ENCODE assay signal across 8 cellular contexts in the genomic region with DNA sequence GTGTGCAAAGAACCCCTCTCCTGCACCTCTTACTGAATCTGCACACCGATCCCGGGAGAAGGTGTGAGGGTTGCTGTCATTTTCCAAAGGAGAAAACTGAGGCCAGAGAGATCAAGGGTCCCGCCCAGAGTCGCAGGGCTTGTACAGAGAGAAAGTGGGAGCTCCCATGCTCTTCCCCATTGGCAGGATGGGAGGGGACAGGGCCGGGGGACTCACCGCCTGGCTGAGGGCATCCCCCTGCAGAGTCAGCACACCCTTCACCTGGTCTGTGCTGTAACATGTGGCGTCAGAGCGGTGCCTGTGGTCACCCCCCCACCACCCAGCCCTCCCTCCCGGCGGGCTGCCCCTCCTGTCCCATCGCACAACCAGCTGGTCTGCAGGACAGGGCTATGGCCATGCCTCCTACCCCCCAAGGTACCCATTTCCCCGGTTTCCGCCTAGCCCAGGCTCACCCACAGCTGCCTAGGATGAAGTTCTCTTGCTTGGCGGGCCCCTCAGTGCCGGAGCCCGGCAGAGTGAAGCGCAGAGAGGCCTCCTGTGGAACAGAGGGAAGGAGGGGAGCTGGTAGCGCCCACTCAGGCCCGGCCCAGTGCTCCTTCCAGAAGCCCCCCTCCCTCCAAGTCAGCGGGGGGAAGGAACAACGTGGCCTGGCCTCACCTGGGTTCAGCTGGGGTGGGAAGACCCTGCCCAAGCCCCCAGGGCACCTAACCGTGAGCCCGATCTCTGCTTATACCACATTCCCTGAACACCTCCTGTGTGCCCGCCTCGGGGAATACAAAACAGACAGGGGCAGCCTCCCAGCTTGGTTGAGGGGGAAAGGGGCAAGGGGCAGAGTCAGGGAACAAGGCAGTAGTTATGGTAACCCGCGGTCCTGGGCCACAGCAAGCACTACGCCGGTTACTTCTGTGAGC. TPM values are rescaled to one million over a fixed set of nuclear protein-coding genes. Genes with fewer than 3 reads are reported as not detected.
DNase-seq lines count a peak whose midpoint lies in the region; ATAC-seq, FAIRE-seq and TF ChIP-seq lines count a peak whose summit lies in the region.

No MANE protein-coding gene starts in this region.

- no peaks in the 10 kb centered on the region for H3K9me3 ChIP-seq in astrocyte (ENCODE audit: insufficient read depth, low read depth, low read length)
- no peaks in the 10 kb centered on the region for H3K9me3 ChIP-seq in thymus (ENCODE audit: control insufficient read depth)

- H3K27ac ChIP-seq in astrocyte (ENCODE audit: low read depth, low read length) (no peak overlapping the region), thymus (ENCODE audit: low read depth) (peak overlapping the region; percentile 87)

- no peaks in the 10 kb centered on the region for H3K79me2 ChIP-seq in astrocyte (ENCODE audit: insufficient read depth, low read length)

- no peak for ATAC-seq in HG03520 (IDR thresholded peaks at IDR 0.05; ENCODE audit: unreplicated experiment)

- peaks cover 10% of the 10 kb centered on the region for H3K4me1 ChIP-seq in astrocyte (ENCODE audit: insufficient read depth, low read length)
- H3K4me1 ChIP-seq in thymus (ENCODE audit: control insufficient read depth, insufficient read depth, low read length) = peaks cover 7% of the 10 kb centered on the region

- H3K9ac ChIP-seq in astrocyte (ENCODE audit: low read length) = peak overlapping the region; percentile 76

- no peak for TF ChIP-seq CTCF in astrocyte (IDR thresholded peaks at IDR 0.05; ENCODE audit: insufficient read depth, low read depth, low read length)

- no peaks in the 10 kb centered on the region for H3K9me3 Mint-ChIP-seq in activated CD4-positive, alpha-beta T cell treated with anti-CD3 and anti-CD28 coated beads, Interleukin-2, amount 10 ng/mL, durations not matched to agents 24 days and 14 days
- H3K9me3 Mint-ChIP-seq in astrocyte (ENCODE audit: unreplicated experiment) = no peaks in the 10 kb centered on the region

- H3K27me3 Mint-ChIP-seq in activated CD4-positive, alpha-beta T cell treated with anti-CD3 and anti-CD28 coated beads, Interleukin-2, amount 10 ng/mL, durations not matched to agents 24 days and 14 days = no peaks in the 10 kb centered on the region
- no peaks in the 10 kb centered on the region for H3K27me3 Mint-ChIP-seq in astrocyte (ENCODE audit: low read depth, unreplicated experiment)

- peaks cover 7% of the 10 kb centered on the region for H3K4me1 Mint-ChIP-seq in activated CD4-positive, alpha-beta T cell treated with anti-CD3 and anti-CD28 coated beads, Interleukin-2, amount 10 ng/mL, durations not matched to agents 24 days and 14 days
- H3K4me1 Mint-ChIP-seq in astrocyte (ENCODE audit: low read depth, unreplicated experiment) = peaks cover 17% of the 10 kb centered on the region

- peaks cover 16% of the 10 kb centered on the region for H4K20me1 ChIP-seq in astrocyte (ENCODE audit: insufficient read depth, low read length)

- peak overlapping the region; percentile 83 for H3K4me3 Mint-ChIP-seq in activated CD4-positive, alpha-beta T cell treated with anti-CD3 and anti-CD28 coated beads, Interleukin-2, amount 10 ng/mL, durations not matched to agents 24 days and 14 days
- H3K4me3 Mint-ChIP-seq in astrocyte (ENCODE audit: unreplicated experiment) = peak overlapping the region; percentile 85

- no peak for FAIRE-seq in astrocyte (lab: Jason Lieb, UNC)

- no peak overlapping the region for H3K27ac Mint-ChIP-seq in activated CD4-positive, alpha-beta T cell treated with anti-CD3 and anti-CD28 coated beads, Interleukin-2, amount 10 ng/mL, durations not matched to agents 24 days and 14 days
- peak overlapping the region; percentile 34 for H3K27ac Mint-ChIP-seq in astrocyte (ENCODE audit: unreplicated experiment)

- H2AFZ ChIP-seq in astrocyte (ENCODE audit: low read depth, low read length) = peak overlapping the region; percentile 86

- peak overlapping the region; percentile 96 for H3K4me2 ChIP-seq in astrocyte (ENCODE audit: low read length)

- WGBS in thymus = 73% methylated on average over 29 of the region's 29 CpGs

- H3K36me3 ChIP-seq in astrocyte (ENCODE audit: insufficient read depth, low read length) (peaks cover 6% of the 10 kb centered on the region), thymus (ENCODE audit: control insufficient read depth, insufficient read depth) (peaks cover 30% of the 10 kb centered on the region)

- peak overlapping the region; percentile 71 for H3K4me3 ChIP-seq in astrocyte (ENCODE audit: insufficient read depth, low read depth, low read length)
- peak overlapping the region; percentile 95 for H3K4me3 ChIP-seq in thymus (ENCODE audit: low read length)

- no peak for DNase-seq in activated CD4-positive, alpha-beta T cell treated with anti-CD3 and anti-CD28 coated beads, Interleukin-2, amount 10 ng/mL, durations not matched to agents 24 days and 14 days
- DNase-seq in activated CD4-positive, alpha-beta T cell treated with anti-CD3 and anti-CD28 coated beads for 1 hour = no peak
- DNase-seq in astrocyte (ENCODE audit: low read depth) (no peak), left kidney (ENCODE audit: low read depth, low spot score) (peak; percentile 56), putamen (ENCODE audit: low spot score) (no peak), NCI-H2227 (lab: John Stamatoyannopoulos, UW; ENCODE audit: unreplicated experiment) (no peak)

- H3K27me3 ChIP-seq in astrocyte (ENCODE audit: insufficient read depth, low read length) (no peaks in the 10 kb centered on the region), thymus (ENCODE audit: control insufficient read depth, insufficient read depth) (no peaks in the 10 kb centered on the region)

- H3K36me3 Mint-ChIP-seq in activated CD4-positive, alpha-beta T cell treated with anti-CD3 and anti-CD28 coated beads, Interleukin-2, amount 10 ng/mL, durations not matched to agents 24 days and 14 days (ENCODE audit: low read depth) = peaks cover 16% of the 10 kb centered on the region
- peaks cover 10% of the 10 kb centered on the region for H3K36me3 Mint-ChIP-seq in astrocyte (ENCODE audit: low read depth, unreplicated experiment)

- intact Hi-C loops in activated CD4-positive, alpha-beta T cell treated with anti-CD3 and anti-CD28 coated beads, Interleukin-2, amount 10 ng/mL, durations not matched to agents 24 days and 14 days (cut with micrococcal nuclease) = no loop called here

RNA-seq across cellular contexts. Expression of a gene that starts 1.1 kb away (rescaled TPM):
- total RNA-seq in activated CD4-positive, alpha-beta T cell treated with anti-CD3 and anti-CD28 coated beads, Interleukin-2, amount 10 ng/mL, durations not matched to agents 24 days and 14 days = 3.8 and 4.4 TPM in 2 replicates
- 33.6 and 38.0 TPM in 2 replicates for total RNA-seq in astrocyte
- polyA plus RNA-seq in thymus = 40.8 TPM

RNA-seq across cellular contexts. Expression of a gene that starts 6.1 kb away (rescaled TPM):
- not detected in 2 replicates for total RNA-seq in activated CD4-positive, alpha-beta T cell treated with anti-CD3 and anti-CD28 coated beads, Interleukin-2, amount 10 ng/mL, durations not matched to agents 24 days and 14 days
- not detected in 2 replicates for total RNA-seq in astrocyte
- 16.2 TPM for polyA plus RNA-seq in thymus

RNA-seq across cellular contexts. Expression of a gene that starts 13.2 kb away (rescaled TPM):
- not detected in 2 replicates for total RNA-seq in activated CD4-positive, alpha-beta T cell treated with anti-CD3 and anti-CD28 coated beads, Interleukin-2, amount 10 ng/mL, durations not matched to agents 24 days and 14 days
- total RNA-seq in astrocyte = 4.4 and 5.9 TPM in 2 replicates
- polyA plus RNA-seq in thymus = 0.14 TPM

RNA-seq across cellular contexts. Expression of a gene that starts 34.3 kb away (rescaled TPM):
- 15.0 and 16.1 TPM in 2 replicates for total RNA-seq in activated CD4-positive, alpha-beta T cell treated with anti-CD3 and anti-CD28 coated beads, Interleukin-2, amount 10 ng/mL, durations not matched to agents 24 days and 14 days
- total RNA-seq in astrocyte = 12.2 and 14.6 TPM in 2 replicates
- polyA plus RNA-seq in thymus = 13.8 TPM

RNA-seq across cellular contexts. Expression of a gene that starts 45.8 kb away (rescaled TPM):
- total RNA-seq in activated CD4-positive, alpha-beta T cell treated with anti-CD3 and anti-CD28 coated beads, Interleukin-2, amount 10 ng/mL, durations not matched to agents 24 days and 14 days = 109 and 119 TPM in 2 replicates
- total RNA-seq in astrocyte = 69.9 and 77.8 TPM in 2 replicates
- polyA plus RNA-seq in thymus = 59.1 TPM
